In genomic region chr14:24311837-24312615, GRCh38 we compare ENCODE assay signal across 8 cellular contexts.
DNase-seq lines count a peak whose midpoint lies in the region; ATAC-seq and TF ChIP-seq lines count a peak whose summit lies in the region.
"Had no signal": no experiment of that assay in that cellular context is flagged by ENCODE, and none has a peak within 500 bp of the region (broad histone marks: within the 10 kb centered on the region; RNA-seq: fewer than 3 reads in every experiment).

No MANE protein-coding gene starts in this region.

- H3K9me3 Mint-ChIP-seq in T-helper 1 cell treated with Interleukin-12 subunit alpha and Interleukin-12 subunit beta and Interleukin-4 antibody, amounts not matched to agents 30 μg/mL and 1 μg/mL, for 36 hours, result no peaks in the 10 kb centered on the region
- no peaks in the 10 kb centered on the region for H3K9me3 Mint-ChIP-seq in stimulated activated effector memory CD8-positive, alpha-beta T cell treated with anti-CD3 and anti-CD28 coated beads, Interleukin-12 subunit alpha, Interleukin-12 subunit beta, amount 100 ng/mL, for 72 hours

- peak overlapping the region; percentile 79 for H3K4me3 Mint-ChIP-seq in T-helper 1 cell treated with Interleukin-12 subunit alpha and Interleukin-12 subunit beta and Interleukin-4 antibody, amounts not matched to agents 30 μg/mL and 1 μg/mL, for 36 hours
- peak overlapping the region; percentile 80 for H3K4me3 Mint-ChIP-seq in stimulated activated effector memory CD8-positive, alpha-beta T cell treated with anti-CD3 and anti-CD28 coated beads, Interleukin-12 subunit alpha, Interleukin-12 subunit beta, amount 100 ng/mL, for 72 hours

- peak overlapping the region; percentile 76 for H3K27ac Mint-ChIP-seq in T-helper 1 cell treated with Interleukin-12 subunit alpha and Interleukin-12 subunit beta and Interleukin-4 antibody, amounts not matched to agents 30 μg/mL and 1 μg/mL, for 36 hours
- H3K27ac Mint-ChIP-seq in stimulated activated effector memory CD8-positive, alpha-beta T cell treated with anti-CD3 and anti-CD28 coated beads, Interleukin-12 subunit alpha, Interleukin-12 subunit beta, amount 100 ng/mL, for 72 hours, result peak overlapping the region; percentile 92

- peak overlapping the region; percentile 16 for H3K4me3 ChIP-seq in GM12875 (ENCODE audit: low read depth, low read length)
- H3K4me3 ChIP-seq: K562 had no signal

- H3K27me3 Mint-ChIP-seq in T-helper 1 cell treated with Interleukin-12 subunit alpha and Interleukin-12 subunit beta and Interleukin-4 antibody, amounts not matched to agents 30 μg/mL and 1 μg/mL, for 36 hours (ENCODE audit: low read depth), result no peaks in the 10 kb centered on the region

- peaks cover 33% of the 10 kb centered on the region for H3K36me3 Mint-ChIP-seq in T-helper 1 cell treated with Interleukin-12 subunit alpha and Interleukin-12 subunit beta and Interleukin-4 antibody, amounts not matched to agents 30 μg/mL and 1 μg/mL, for 36 hours (ENCODE audit: low read depth)
- H3K36me3 Mint-ChIP-seq in stimulated activated effector memory CD8-positive, alpha-beta T cell treated with anti-CD3 and anti-CD28 coated beads, Interleukin-12 subunit alpha, Interleukin-12 subunit beta, amount 100 ng/mL, for 72 hours, result peaks cover 32% of the 10 kb centered on the region

- H3K4me1 Mint-ChIP-seq in T-helper 1 cell treated with Interleukin-12 subunit alpha and Interleukin-12 subunit beta and Interleukin-4 antibody, amounts not matched to agents 30 μg/mL and 1 μg/mL, for 36 hours (ENCODE audit: low read depth), result peaks cover 65% of the 10 kb centered on the region
- peaks cover 78% of the 10 kb centered on the region for H3K4me1 Mint-ChIP-seq in stimulated activated effector memory CD8-positive, alpha-beta T cell treated with anti-CD3 and anti-CD28 coated beads, Interleukin-12 subunit alpha, Interleukin-12 subunit beta, amount 100 ng/mL, for 72 hours

- DNase-seq in fibroblast of gingiva (ENCODE audit: low read depth) (peak; percentile 81), medulla oblongata (ENCODE audit: extremely low spot score) (no peak), NK-92 (lab: John Stamatoyannopoulos, UW; ENCODE audit: unreplicated experiment) (no peak)
- no peak for DNase-seq in stimulated activated effector memory CD8-positive, alpha-beta T cell treated with anti-CD3 and anti-CD28 coated beads, Interleukin-12 subunit alpha, Interleukin-12 subunit beta, amount 100 ng/mL, for 72 hours (ENCODE audit: low spot score in 2 of 2)

- ATAC-seq in stimulated activated effector memory CD8-positive, alpha-beta T cell treated with anti-CD3 and anti-CD28 coated beads, Interleukin-12 subunit alpha, Interleukin-12 subunit beta, amount 100 ng/mL, for 72 hours, result no peak
- ATAC-seq in GM18873 (IDR thresholded peaks at IDR 0.05; ENCODE audit: low FRiP score, unreplicated experiment), result no peak
- ATAC-seq: K562 had no signal

- TF ChIP-seq CTCF in GM12875 (IDR thresholded peaks at IDR 0.05; ENCODE audit: borderline replicate concordance, insufficient read depth, low read depth, low read length), result no peak
